In the genomic region with DNA sequence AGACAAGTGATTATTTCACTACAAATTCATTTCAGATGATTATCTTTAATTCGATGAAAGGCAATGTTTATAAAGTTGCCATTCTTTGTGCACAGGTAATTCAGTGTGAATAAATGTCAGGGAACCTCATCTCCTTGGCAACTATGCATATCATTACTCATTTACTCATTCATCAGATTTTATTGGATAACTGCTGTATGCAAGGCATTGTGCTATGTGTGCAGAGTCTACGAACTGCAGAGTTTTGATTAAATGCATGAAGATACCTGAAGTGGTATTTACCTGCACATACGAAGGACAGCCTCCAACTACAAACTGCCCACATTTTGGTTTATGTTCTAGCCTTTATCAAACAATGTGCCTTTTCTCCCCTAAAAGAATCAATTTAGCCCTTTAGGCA, we compare ENCODE assay signal across 11 cellular contexts. TPM values are rescaled to one million over a fixed set of nuclear protein-coding genes. Genes with fewer than 3 reads are reported as not detected.
A peak's percentile ranks its signal among the peaks of the same experiment; 100 is the strongest.
DNase-seq lines count a peak whose midpoint lies in the region; ATAC-seq and TF ChIP-seq lines count a peak whose summit lies in the region.
"Had no signal": no experiment of that assay in that cellular context is flagged by ENCODE, and none has a peak within 500 bp of the region (broad histone marks: within the 10 kb centered on the region; RNA-seq: fewer than 3 reads in every experiment).

No MANE protein-coding gene starts in this region.

- no peak for DNase-seq in left ventricle myocardium inferior
- DNase-seq in Right ventricle myocardium superior = no peak
- no peak for DNase-seq in colonic mucosa
- no peak for DNase-seq in mucosa of descending colon
- no peak for DNase-seq in vagina (ENCODE audit: extremely low spot score in 2 of 2)
- DNase-seq in stimulated activated CD4-positive, alpha-beta T cell treated with anti-CD3 and anti-CD28 coated beads, Interleukin-4, amount 100 ng/mL, for 4 hours = no peak
- no peak for DNase-seq in activated CD4-positive, alpha-beta T cell treated with anti-CD3 and anti-CD28 coated beads for 4 hours
- DNase-seq: NCI-H2227 treated with DMSO at 0.1 percent for 48 hours had no signal

- H3K36me3 ChIP-seq in left ventricle myocardium inferior (no peaks in the 10 kb centered on the region), colonic mucosa (no peaks in the 10 kb centered on the region), mucosa of descending colon (ENCODE audit: low read depth) (no peaks in the 10 kb centered on the region), vagina (no peaks in the 10 kb centered on the region)
- H3K36me3 ChIP-seq: HAP-1 had no signal

- H3K9me3 ChIP-seq in left ventricle myocardium inferior (replicated peaks) (no peaks in the 10 kb centered on the region), colonic mucosa (no peaks in the 10 kb centered on the region), mucosa of descending colon (no peaks in the 10 kb centered on the region), vagina (no peaks in the 10 kb centered on the region)
- H3K9me3 ChIP-seq: HAP-1 had no signal

- H3K27me3 ChIP-seq in left ventricle myocardium inferior (ENCODE audit: low read depth) (no peaks in the 10 kb centered on the region), colonic mucosa (no peaks in the 10 kb centered on the region), vagina (no peaks in the 10 kb centered on the region)

- H3K4me3 ChIP-seq in left ventricle myocardium inferior (peak overlapping the region; percentile 84), colonic mucosa (peak overlapping the region; percentile 62), mucosa of descending colon (no peak overlapping the region), vagina (peak overlapping the region; percentile 82 to 92)
- H3K4me3 ChIP-seq: HAP-1 had no signal

- ATAC-seq in Right ventricle myocardium superior (ENCODE audit: poor library complexity) (no peak), mucosa of descending colon (peak; percentile 42), HG03565 (IDR thresholded peaks at IDR 0.05; ENCODE audit: unreplicated experiment) (no peak)

- intact Hi-C loops in left ventricle myocardium inferior (cut with micrococcal nuclease) = no loop called here
- intact Hi-C loops in Right ventricle myocardium superior (cut with DNase I) = loop anchor here (10.0 kb wide), 2 partner anchors 121 to 679 kb away; no protein-coding TSS in a partner anchor
- intact Hi-C loops in colonic mucosa (cut with DNase I) = no loop called here
- intact Hi-C loops in mucosa of descending colon (cut with DNase I, micrococcal nuclease) = loop anchor here in 1 of 2 donors (10.0 kb wide), 1 partner anchor 889 kb away; no protein-coding TSS in a partner anchor
- intact Hi-C loops in vagina (cut with DNase I) = no loop called here

- peak overlapping the region; percentile 97 for H3K27ac ChIP-seq in left ventricle myocardium inferior (replicated peaks)
- peak overlapping the region; percentile 92 for H3K27ac ChIP-seq in colonic mucosa
- peak overlapping the region; percentile 85 for H3K27ac ChIP-seq in vagina
- H3K27ac ChIP-seq: HL-60 had no signal

- H3K4me1 ChIP-seq in left ventricle myocardium inferior = peaks cover 78% of the 10 kb centered on the region
- peaks cover 10% of the 10 kb centered on the region for H3K4me1 ChIP-seq in colonic mucosa
- H3K4me1 ChIP-seq in mucosa of descending colon (ENCODE audit: low read depth) = peaks cover 38% of the 10 kb centered on the region
- H3K4me1 ChIP-seq in vagina = peaks cover 59% of the 10 kb centered on the region

- no peak for TF ChIP-seq POLR2A in vagina (IDR thresholded peaks at IDR 0.05)

- peak overlapping the region in 1 of 2 donors; percentile 98 for H3K9ac ChIP-seq in colonic mucosa (ENCODE audit: low read depth in 2 of 2, low read length in 2 of 2)

- TF ChIP-seq CTCF in left ventricle myocardium inferior (IDR thresholded peaks at IDR 0.05; ENCODE audit: borderline replicate concordance) (no peak), colonic mucosa (IDR thresholded peaks at IDR 0.05) (no peak), mucosa of descending colon (IDR thresholded peaks at IDR 0.05) (no peak), vagina (IDR thresholded peaks at IDR 0.05) (no peak)

RNA-seq across cellular contexts. Expression of a gene that starts 3.5 kb away (rescaled TPM):
- total RNA-seq in left ventricle myocardium inferior (26.9 TPM), Right ventricle myocardium superior (20.4 TPM), colonic mucosa (10 to 100 TPM; 26.8 to 57.1 TPM), mucosa of descending colon (10 to 100 TPM; 42.2 to 80.1 (median 57.5) TPM), vagina (62.1 TPM)
